Comparison of ENCODE assay signal across 22 cellular contexts in the genomic region with DNA sequence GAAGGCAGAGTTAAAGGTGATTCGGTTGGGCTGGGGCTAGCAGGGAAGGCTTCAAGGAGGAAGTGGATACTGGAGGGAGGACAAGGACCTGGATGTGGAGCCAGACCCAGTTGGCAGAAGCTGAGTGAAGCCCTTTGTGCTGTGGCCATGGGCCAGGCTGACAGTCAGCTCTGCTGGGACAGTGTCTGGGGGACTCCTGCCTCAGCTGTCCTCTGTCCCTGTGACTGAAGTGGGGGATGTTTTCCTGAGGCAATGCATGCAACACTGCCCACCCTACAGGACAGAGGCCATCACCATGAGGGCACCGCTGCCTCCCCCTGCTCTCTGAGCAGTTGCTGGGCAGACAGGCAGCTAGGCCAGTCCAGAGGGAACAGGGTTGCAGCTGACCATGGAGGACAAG. TPM values are rescaled to one million over a fixed set of nuclear protein-coding genes. Genes with fewer than 3 reads are reported as not detected.
"Had no signal": no experiment of that assay in that cellular context is flagged by ENCODE, and none has a peak within 500 bp of the region (broad histone marks: within the 10 kb centered on the region; RNA-seq: fewer than 3 reads in every experiment).

No MANE protein-coding gene starts in this region.

- H3K27ac ChIP-seq: epithelial cell of prostate, left lung had no signal

- H3K9me3 ChIP-seq: left lung had no signal

- H3K27me3 ChIP-seq: dorsolateral prefrontal cortex, left lung had no signal

- H3K4me3 ChIP-seq: dorsolateral prefrontal cortex, left lung had no signal

- H3K36me3 ChIP-seq: left lung had no signal

- DNase-seq: activated CD4-positive, alpha-beta T cell treated with anti-CD3 and anti-CD28 coated beads, Interleukin-2, amount 10 ng/mL, durations not matched to agents 24 days and 14 days; activated CD8-positive, alpha-beta T cell treated with anti-CD3 and anti-CD28 coated beads for 36 hours; activated naive CD4-positive, alpha-beta T cell treated with Interleukin-2 at 50 U/mL for 16 hours; activated naive CD8-positive, alpha-beta T cell treated with anti-CD3 and anti-CD28 coated beads, Interleukin-2, amount 10 ng/mL, durations not matched to agents 7 days and 5 days; activated T-cell treated with anti-CD3 and anti-CD28 coated beads, Interleukin-2, amount 50 U/mL, for 24 hours; central memory CD4-positive, alpha-beta T cell; endodermal cell; foreskin fibroblast; glutamatergic neuron; left lung; naive thymus-derived CD4-positive, alpha-beta T cell; retina; stimulated activated CD4-positive, alpha-beta T cell treated with anti-CD3 and anti-CD28 coated beads, Interleukin-12 subunit alpha, Interleukin-12 subunit beta, amount 100 ng/mL, for 4 hours; stimulated activated CD4-positive, alpha-beta T cell treated with anti-CD3 and anti-CD28 coated beads, Interleukin-1b, Interleukin-23, amount 100 ng/mL, for 48 hours; stimulated activated CD8-positive, alpha-beta memory T cell treated with anti-CD3 and anti-CD28 coated beads, Interleukin-4, amount 100 ng/mL, for 48 hours; stimulated activated naive CD4-positive, alpha-beta T cell treated with Interleukin-2 at 50 U/mL for 16 hours; T1000 had no signal

RNA-seq across cellular contexts. Expression of a gene that starts 40.0 kb away (rescaled TPM):
- total RNA-seq: activated CD4-positive, alpha-beta T cell treated with anti-CD3 and anti-CD28 coated beads, Interleukin-2, amount 10 ng/mL, durations not matched to agents 24 days and 14 days; activated CD8-positive, alpha-beta T cell treated with anti-CD3 and anti-CD28 coated beads for 36 hours; activated naive CD8-positive, alpha-beta T cell treated with anti-CD3 and anti-CD28 coated beads, Interleukin-2, amount 10 ng/mL, durations not matched to agents 7 days and 5 days had no signal
- polyA plus RNA-seq: naive thymus-derived CD4-positive, alpha-beta T cell had no signal

RNA-seq across cellular contexts. Expression of a gene that starts 59.8 kb away (rescaled TPM):
- total RNA-seq: activated CD4-positive, alpha-beta T cell treated with anti-CD3 and anti-CD28 coated beads, Interleukin-2, amount 10 ng/mL, durations not matched to agents 24 days and 14 days; activated T-helper 2 cell treated with anti-CD3 and anti-CD28 coated beads, Interferon-gamma antibody, Interleukin-2, Interleukin-4, amounts not matched to agents 10 μg/mL and 5 μg/mL and 100 μg/mL, durations not matched to agents 14 hours and 24 hours and 36 hours; T-helper 1 cell treated with Interleukin-12 subunit alpha and Interleukin-12 subunit beta and Interleukin-4 antibody, amounts not matched to agents 30 ng/mL and 1 ng/mL, for 36 hours had no signal
- polyA plus RNA-seq: keratinocyte; naive thymus-derived CD4-positive, alpha-beta T cell had no signal
